ENCODE assay signal across 9 cellular contexts in the genomic region with DNA sequence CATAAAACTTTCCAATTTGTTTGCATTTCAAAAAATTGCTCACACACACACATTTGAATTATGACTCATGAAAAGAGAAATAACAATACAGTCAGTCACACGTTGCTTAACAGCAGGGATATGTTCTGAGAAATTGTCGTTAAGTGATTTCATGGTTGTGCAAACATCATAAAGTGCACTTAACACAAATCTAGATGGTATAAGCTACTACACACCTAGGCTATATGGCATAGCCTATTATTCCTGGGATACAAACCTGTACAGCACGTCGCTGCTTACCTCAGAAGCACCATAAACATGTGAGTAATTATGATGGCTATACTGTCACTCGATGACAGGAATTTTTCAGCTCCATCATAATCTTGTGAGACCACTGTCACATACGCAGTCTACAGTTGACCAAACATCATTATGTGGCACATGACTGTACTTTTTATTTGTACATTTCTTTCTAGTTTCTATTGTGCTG.
DNase-seq lines count a peak whose midpoint lies in the region; ATAC-seq and TF ChIP-seq lines count a peak whose summit lies in the region.
"Had no signal": no experiment of that assay in that cellular context is flagged by ENCODE, and none has a peak within 500 bp of the region (broad histone marks: within the 10 kb centered on the region; RNA-seq: fewer than 3 reads in every experiment).

No MANE protein-coding gene starts in this region.

- intact Hi-C loops in right cardiac atrium (cut with DNase I): no loop called here

- H3K4me3 ChIP-seq in lung: no peak overlapping the region
- H3K4me3 ChIP-seq in WERI-Rb-1 (ENCODE audit: low read depth, low read length): no peak overlapping the region
- H3K4me3 ChIP-seq in right cardiac atrium (ENCODE audit: low read length): no peak overlapping the region

- no peak for TF ChIP-seq CTCF in lung (IDR thresholded peaks at IDR 0.05; ENCODE audit: control extremely low read depth, extremely low read depth)
- no peak for TF ChIP-seq CTCF in WERI-Rb-1 (IDR thresholded peaks at IDR 0.05; ENCODE audit: low read depth, low read length)

- WGBS in lung, 2 donors: 68 to 83% methylated on average over 6 of the region's 6 CpGs
- WGBS in right cardiac atrium: 92% methylated on average over 6 of the region's 6 CpGs

- DNase-seq in DMS153 (lab: John Stamatoyannopoulos, UW): peak; percentile 93
- DNase-seq in NCI-H1417 treated with DMSO at 0.1 percent for 48 hours (lab: John Stamatoyannopoulos, UW): peak; percentile 86
- peak; percentile 78 for DNase-seq in amniotic epithelial cell (ENCODE audit: low read depth)
- no peak for DNase-seq in lung (ENCODE audit: low spot score)
- DNase-seq in medulla oblongata (ENCODE audit: extremely low spot score): no peak
- DNase-seq in WERI-Rb-1: no peak
- DNase-seq in right cardiac atrium: no peak
- DNase-seq: Calu3 had no signal

- peak; percentile 52 for ATAC-seq in lung (ENCODE audit: insufficient read depth, low FRiP score)
- ATAC-seq in HG02678 (IDR thresholded peaks at IDR 0.05; ENCODE audit: unreplicated experiment): no peak
- no peak for ATAC-seq in right cardiac atrium

- H3K9me3 ChIP-seq in lung (ENCODE audit: control insufficient read depth in 2 of 2, insufficient read depth in 1 of 2, low read length in 1 of 2): no peaks in the 10 kb centered on the region
- no peaks in the 10 kb centered on the region for H3K9me3 ChIP-seq in WERI-Rb-1 (ENCODE audit: severe bottlenecking)
- no peaks in the 10 kb centered on the region for H3K9me3 ChIP-seq in right cardiac atrium (ENCODE audit: control insufficient read depth, low read length)

- no peaks in the 10 kb centered on the region for H3K27me3 ChIP-seq in lung (ENCODE audit: control insufficient read depth, insufficient read depth)
- no peaks in the 10 kb centered on the region for H3K27me3 ChIP-seq in WERI-Rb-1 (ENCODE audit: insufficient read depth, low read depth, severe bottlenecking)
- no peaks in the 10 kb centered on the region for H3K27me3 ChIP-seq in right cardiac atrium (ENCODE audit: control insufficient read depth, insufficient read depth)

- H3K36me3 ChIP-seq in lung (ENCODE audit: control insufficient read depth in 2 of 2, insufficient read depth in 2 of 2, low read length in 2 of 2) (no peaks in the 10 kb centered on the region), WERI-Rb-1 (no peaks in the 10 kb centered on the region; the same call in 1 of the 2 replicates)

- H3K4me1 ChIP-seq in lung (ENCODE audit: control insufficient read depth in 2 of 2, insufficient read depth in 2 of 2, low read length in 2 of 2) (peaks cover 0 to 2% of the 10 kb centered on the region in 2 donors), right cardiac atrium (ENCODE audit: control insufficient read depth, insufficient read depth, low read length) (peaks cover 3% of the 10 kb centered on the region)

- H3K27ac ChIP-seq in lung (ENCODE audit: low read depth in 1 of 2, low read length in 1 of 2): no peak overlapping the region
- no peak overlapping the region for H3K27ac ChIP-seq in WERI-Rb-1
- H3K27ac ChIP-seq in right cardiac atrium (ENCODE audit: low read length): no peak overlapping the region

Comparison
In these comparisons a context has a peak if more than half of its experiments do, and no peak if none do; other contexts are left out.
1. DNase-seq: peak in DMS153 (single experiment), NCI-H1417 treated with DMSO at 0.1 percent for 48 hours (single experiment) and amniotic epithelial cell (single experiment); none in lung (single experiment), medulla oblongata (single experiment), WERI-Rb-1 (single experiment) and right cardiac atrium (0 of 3).